ENCODE assay signal across 12 cellular contexts in genomic region chr4:52701207-52701606, GRCh38. TPM values are rescaled to one million over a fixed set of nuclear protein-coding genes. Genes with fewer than 3 reads are reported as not detected.
DNase-seq lines count a peak whose midpoint lies in the region; ATAC-seq and TF ChIP-seq lines count a peak whose summit lies in the region.
"Had no signal": no experiment of that assay in that cellular context is flagged by ENCODE, and none has a peak within 500 bp of the region (broad histone marks: within the 10 kb centered on the region; RNA-seq: fewer than 3 reads in every experiment).

No MANE protein-coding gene starts in this region.

- H4K20me1 ChIP-seq in SK-N-SH (ENCODE audit: insufficient read depth), result no peaks in the 10 kb centered on the region

- no peaks in the 10 kb centered on the region; a peak in 1 of 4 replicates for H3K4me1 ChIP-seq in SK-N-SH (ENCODE audit: control insufficient read depth in 1 of 2, insufficient read depth in 2 of 2, low read depth in 1 of 2, low read length in 1 of 2)

- no peak overlapping the region for H3K4me3 ChIP-seq in SK-N-SH (ENCODE audit: low read depth in 2 of 2, low read length in 1 of 2)

- no peak overlapping the region for H3K9ac ChIP-seq in SK-N-SH

- H3K9me3 ChIP-seq in SK-N-SH, result no peaks in the 10 kb centered on the region

- DNase-seq in naive B cell, result peak; percentile 11
- no peak for DNase-seq in activated CD4-positive, alpha-beta T cell treated with anti-CD3 and anti-CD28 coated beads for 36 hours
- DNase-seq in NCI-H345 treated with DMSO at 0.1 percent for 48 hours (lab: John Stamatoyannopoulos, UW; ENCODE audit: unreplicated experiment), result no peak
- no peak for DNase-seq in SK-N-SH
- DNase-seq: aorta, Calu3, hippocampal formation, NCI-H345, SW 1271 had no signal

- intact Hi-C loops in activated CD4-positive, alpha-beta T cell treated with anti-CD3 and anti-CD28 coated beads for 36 hours (cut with DNase I, micrococcal nuclease), result no loop called here

- no peak overlapping the region for H3K4me2 ChIP-seq in SK-N-SH

- CTCF ChIA-PET in activated CD4-positive, alpha-beta T cell treated with anti-CD3 and anti-CD28 coated beads for 36 hours (lab: Charles Lee), result no interaction called here
- CTCF ChIA-PET in SK-N-SH (lab: Yijun Ruan, JAX), result interaction anchor here (1.2 to 1.7 kb wide), 3 partner anchors 16 to 325 kb away, joined by 3 to 4 read pairs (median 4); no protein-coding TSS in a partner anchor

- no peaks in the 10 kb centered on the region for H3K36me3 Mint-ChIP-seq in naive B cell
- no peaks in the 10 kb centered on the region for H3K36me3 Mint-ChIP-seq in activated CD4-positive, alpha-beta T cell treated with anti-CD3 and anti-CD28 coated beads for 36 hours (ENCODE audit: low read depth)

- H3K9me3 Mint-ChIP-seq in naive B cell, result no peaks in the 10 kb centered on the region
- no peaks in the 10 kb centered on the region for H3K9me3 Mint-ChIP-seq in activated CD4-positive, alpha-beta T cell treated with anti-CD3 and anti-CD28 coated beads for 36 hours (ENCODE audit: low read depth)

- H3K27ac ChIP-seq in SK-N-SH (ENCODE audit: low read depth in 2 of 2, low read length in 1 of 2), result no peak overlapping the region

- POLR2A ChIA-PET in activated CD4-positive, alpha-beta T cell treated with anti-CD3 and anti-CD28 coated beads for 36 hours (lab: Charles Lee), result interaction anchor here (0.6 kb wide), 1 partner anchor 114 kb away, joined by 3 read pairs; no protein-coding TSS in a partner anchor
- POLR2A ChIA-PET in SK-N-SH (lab: Yijun Ruan, JAX), result no interaction called here

- H3K36me3 ChIP-seq in SK-N-SH (replicated peaks in 1 of 2; ENCODE audit: control insufficient read depth in 1 of 2, insufficient read depth in 2 of 2, low read length in 1 of 2), result no peaks in the 10 kb centered on the region

- H2AFZ ChIP-seq in SK-N-SH (ENCODE audit: low read depth), result no peak overlapping the region

- no peak for TF ChIP-seq EP300 in SK-N-SH (IDR thresholded peaks at IDR 0.05; ENCODE audit: borderline replicate concordance in 1 of 2, low read depth in 1 of 2, low read length in 1 of 2)

- no peak for TF ChIP-seq CTCF in SK-N-SH (IDR thresholded peaks at IDR 0.05)

- no peaks in the 10 kb centered on the region; the same call in 1 of the 2 replicates for H3K27me3 ChIP-seq in SK-N-SH (ENCODE audit: insufficient read depth)

- H3K4me3 Mint-ChIP-seq in naive B cell, result no peak overlapping the region
- no peak overlapping the region for H3K4me3 Mint-ChIP-seq in activated CD4-positive, alpha-beta T cell treated with anti-CD3 and anti-CD28 coated beads for 36 hours

- no peaks in the 10 kb centered on the region for H3K79me2 ChIP-seq in SK-N-SH (ENCODE audit: insufficient read depth)

- H3K9me2 ChIP-seq in SK-N-SH, result no peaks in the 10 kb centered on the region

- peaks cover 3% of the 10 kb centered on the region for H3F3A ChIP-seq in SK-N-SH (replicated peaks; ENCODE audit: insufficient read depth)

- H3K4me1 Mint-ChIP-seq in naive B cell, result peaks cover 0 to 18% (median 4%) of the 10 kb centered on the region in 3 donors
- no peaks in the 10 kb centered on the region for H3K4me1 Mint-ChIP-seq in activated CD4-positive, alpha-beta T cell treated with anti-CD3 and anti-CD28 coated beads for 36 hours

- no peak overlapping the region for H3K27ac Mint-ChIP-seq in naive B cell
- H3K27ac Mint-ChIP-seq in activated CD4-positive, alpha-beta T cell treated with anti-CD3 and anti-CD28 coated beads for 36 hours, result no peak overlapping the region

- ATAC-seq in GM19023 (IDR thresholded peaks at IDR 0.05; ENCODE audit: unreplicated experiment) (peak; percentile 85), GM21737 (IDR thresholded peaks at IDR 0.05; ENCODE audit: unreplicated experiment) (peak; percentile 95), HG03159 (IDR thresholded peaks at IDR 0.05; ENCODE audit: unreplicated experiment) (peak; percentile 92), naive B cell (ENCODE audit: low read depth in 2 of 2) (peak; percentile 80 to 92)
- no peak for ATAC-seq in activated CD4-positive, alpha-beta T cell treated with anti-CD3 and anti-CD28 coated beads for 36 hours

- no peaks in the 10 kb centered on the region for H3K27me3 Mint-ChIP-seq in naive B cell
- peaks cover 6% of the 10 kb centered on the region for H3K27me3 Mint-ChIP-seq in activated CD4-positive, alpha-beta T cell treated with anti-CD3 and anti-CD28 coated beads for 36 hours

- TF ChIP-seq RAD21 in SK-N-SH (IDR thresholded peaks at IDR 0.05; ENCODE audit: low read length), result no peak

- 83% methylated on average over 3 of the region's 3 CpGs for WGBS in SK-N-SH (ENCODE audit: low lambda C conversion rate)

TF ChIP-seq in SK-N-SH, 30 proteins besides CTCF, POLR2A, EP300 and RAD21:
- TF ChIP-seq FOXM1 (IDR thresholded peaks at IDR 0.05; ENCODE audit: low read depth) (no peak), POLR2AphosphoS5 (IDR thresholded peaks at IDR 0.05; ENCODE audit: low read depth, low read length) (no peak), MEF2A (IDR thresholded peaks at IDR 0.05; ENCODE audit: borderline replicate concordance, low read depth) (no peak), IRF3 (IDR thresholded peaks at IDR 0.05; ENCODE audit: low read depth, low read length) (no peak), TAF1 (IDR thresholded peaks at IDR 0.05; ENCODE audit: borderline replicate concordance, low read depth, low read length) (no peak), TEAD4 (IDR thresholded peaks at IDR 0.05; ENCODE audit: borderline replicate concordance, insufficient read depth) (no peak), MXI1 (IDR thresholded peaks at IDR 0.05; ENCODE audit: low read depth, low read length) (no peak)

RNA-seq across cellular contexts. Expression of gene USP46, which starts 42.1 kb away (rescaled TPM):
- 1 to 10 TPM; 1.2 to 5.2 (median 1.8) TPM for polyA plus RNA-seq in naive B cell (ENCODE audit: low read depth in 6 of 6)
- 1 to 10 TPM; 4.3 to 5.4 TPM for total RNA-seq in activated CD4-positive, alpha-beta T cell treated with anti-CD3 and anti-CD28 coated beads for 36 hours
- polyA plus RNA-seq in SK-N-SH (2012; rRNA removed), result 4.5 and 6.0 TPM in 2 replicates
- polyA plus RNA-seq in SK-N-SH (2012; cell fraction: cytosol; rRNA removed), result 7.2 and 8.1 TPM in 2 replicates
- polyA plus RNA-seq in SK-N-SH (2012; cell fraction: nucleus; rRNA removed), result 2.3 and 6.1 TPM in 2 replicates

RNA-seq across cellular contexts. Expression of gene ERVMER34-1, which starts 50.0 kb away (rescaled TPM):
- not detected for polyA plus RNA-seq in naive B cell (ENCODE audit: low read depth in 6 of 6)
- under 1 TPM; 0.14 to 0.67 TPM for total RNA-seq in activated CD4-positive, alpha-beta T cell treated with anti-CD3 and anti-CD28 coated beads for 36 hours
- 0.05 and 0.06 TPM in 2 replicates for polyA plus RNA-seq in SK-N-SH (2012; rRNA removed)
- polyA plus RNA-seq in SK-N-SH (2012; cell fraction: cytosol; rRNA removed), result 0.08 and 0.09 TPM in 2 replicates
- 0.02 TPM in 1 of 2 replicates, not detected in the other for polyA plus RNA-seq in SK-N-SH (2012; cell fraction: nucleus; rRNA removed)
- polyA plus RNA-seq: aorta had no signal
